ENCODE assay signal across 11 cellular contexts in the genomic region with DNA sequence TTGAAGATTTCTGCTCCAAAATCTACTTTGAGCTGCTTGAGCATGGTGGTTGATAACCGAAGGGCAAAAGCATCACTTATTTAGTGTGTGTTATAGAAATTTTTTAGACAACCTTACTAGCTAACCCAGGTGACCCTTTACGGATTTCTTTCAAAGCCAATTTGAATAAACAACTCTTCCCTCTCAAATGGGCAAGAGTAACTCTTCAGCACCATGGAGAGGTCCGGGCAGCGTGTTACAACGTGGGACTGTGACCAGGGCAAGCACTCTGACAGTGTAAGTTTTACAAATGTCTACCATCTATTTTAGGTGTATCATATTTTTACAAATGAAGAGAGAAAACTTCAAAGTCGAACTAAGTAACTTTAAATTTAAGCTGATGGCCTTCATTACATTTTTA.
A peak's percentile ranks its signal among the peaks of the same experiment; 100 is the strongest.
DNase-seq lines count a peak whose midpoint lies in the region; ATAC-seq and TF ChIP-seq lines count a peak whose summit lies in the region.
"Had no signal": no experiment of that assay in that cellular context is flagged by ENCODE, and none has a peak within 500 bp of the region (broad histone marks: within the 10 kb centered on the region; RNA-seq: fewer than 3 reads in every experiment).

No MANE protein-coding gene starts in this region.

- DNase-seq in activated naive CD4-positive, alpha-beta T cell treated with anti-CD3 and anti-CD28 coated beads, Interleukin-2, amount 10 ng/mL, durations not matched to agents 7 days and 5 days: peak; percentile 42
- DNase-seq in activated naive CD4-positive, alpha-beta T cell treated with anti-CD3 and anti-CD28 coated beads, Interleukin-2, amount 50 U/mL, for 72 hours (ENCODE audit: low spot score in 2 of 2): no peak
- DNase-seq in SK-N-DZ (ENCODE audit: low spot score) (peak; percentile 32), foreskin keratinocyte (peak in 1 of 2 donors; percentile 37), thyroid gland (peak; percentile 8 to 56), DMS153 treated with DMSO at 0.1 percent for 48 hours (lab: John Stamatoyannopoulos, UW; ENCODE audit: unreplicated experiment) (no peak)
- DNase-seq in activated CD8-positive, alpha-beta memory T cell treated with anti-CD3 and anti-CD28 coated beads for 24 hours: no peak
- DNase-seq: Peyer's patch had no signal

- no peaks in the 10 kb centered on the region for H3K36me3 Mint-ChIP-seq in activated naive CD4-positive, alpha-beta T cell treated with anti-CD3 and anti-CD28 coated beads, Interleukin-2, amount 10 ng/mL, durations not matched to agents 7 days and 5 days
- H3K36me3 Mint-ChIP-seq in activated naive CD4-positive, alpha-beta T cell treated with anti-CD3 and anti-CD28 coated beads, Interleukin-2, amount 50 U/mL, for 72 hours: no peaks in the 10 kb centered on the region

- no peak overlapping the region for H3K27ac ChIP-seq in foreskin keratinocyte
- H3K27ac ChIP-seq in thyroid gland: no peak overlapping the region
- H3K27ac ChIP-seq: C4-2B, Peyer's patch had no signal

- WGBS in thyroid gland, 2 donors: 7 to 8% methylated on average over 6 of the region's 6 CpGs

- H3K27me3 ChIP-seq in foreskin keratinocyte (peaks cover 5% of the 10 kb centered on the region), thyroid gland (no peaks in the 10 kb centered on the region)
- H3K27me3 ChIP-seq: Peyer's patch had no signal

- intact Hi-C loops in thyroid gland (cut with DNase I): no loop called here

- H3K4me1 ChIP-seq in foreskin keratinocyte (no peaks in the 10 kb centered on the region), thyroid gland (no peaks in the 10 kb centered on the region)
- H3K4me1 ChIP-seq: Peyer's patch had no signal

- no peak overlapping the region for H3K4me3 Mint-ChIP-seq in activated naive CD4-positive, alpha-beta T cell treated with anti-CD3 and anti-CD28 coated beads, Interleukin-2, amount 10 ng/mL, durations not matched to agents 7 days and 5 days
- H3K4me3 Mint-ChIP-seq: dendritic cell treated with granulocyte-macrophage colony-stimulating factor and Interleukin-4, amounts not matched to agents 40 ng/mL and 50 ng/mL, for 4 days had no signal

- TF ChIP-seq POLR2A in thyroid gland (IDR thresholded peaks at IDR 0.05): no peak

- H3K9me3 Mint-ChIP-seq in activated naive CD4-positive, alpha-beta T cell treated with anti-CD3 and anti-CD28 coated beads, Interleukin-2, amount 10 ng/mL, durations not matched to agents 7 days and 5 days: no peaks in the 10 kb centered on the region
- peaks cover 0 to 4% of the 10 kb centered on the region in 2 donors for H3K9me3 Mint-ChIP-seq in activated naive CD4-positive, alpha-beta T cell treated with anti-CD3 and anti-CD28 coated beads, Interleukin-2, amount 50 U/mL, for 72 hours
- H3K9me3 Mint-ChIP-seq: dendritic cell treated with granulocyte-macrophage colony-stimulating factor and Interleukin-4, amounts not matched to agents 40 ng/mL and 50 ng/mL, for 4 days had no signal

- H3K9me3 ChIP-seq in thyroid gland: no peaks in the 10 kb centered on the region
- H3K9me3 ChIP-seq: Peyer's patch had no signal

- CTCF ChIA-PET in activated naive CD4-positive, alpha-beta T cell treated with anti-CD3 and anti-CD28 coated beads, Interleukin-2, amount 10 ng/mL, durations not matched to agents 7 days and 5 days (lab: Charles Lee): interaction anchor here (0.6 to 1.2 kb wide), 2 partner anchors 13 to 356 kb away, joined by 3 read pairs; no protein-coding TSS in a partner anchor

- H3K36me3 ChIP-seq in thyroid gland: no peaks in the 10 kb centered on the region
- H3K36me3 ChIP-seq: Peyer's patch had no signal

- no peak for ATAC-seq in activated naive CD4-positive, alpha-beta T cell treated with anti-CD3 and anti-CD28 coated beads, Interleukin-2, amount 50 U/mL, for 72 hours
- peak; percentile 46 for ATAC-seq in foreskin keratinocyte
- ATAC-seq in HG02588 (IDR thresholded peaks at IDR 0.05; ENCODE audit: unreplicated experiment): no peak

- no peak overlapping the region for H3K27ac Mint-ChIP-seq in activated naive CD4-positive, alpha-beta T cell treated with anti-CD3 and anti-CD28 coated beads, Interleukin-2, amount 10 ng/mL, durations not matched to agents 7 days and 5 days
- no peak overlapping the region for H3K27ac Mint-ChIP-seq in activated naive CD4-positive, alpha-beta T cell treated with anti-CD3 and anti-CD28 coated beads, Interleukin-2, amount 50 U/mL, for 72 hours
- H3K27ac Mint-ChIP-seq: dendritic cell treated with granulocyte-macrophage colony-stimulating factor and Interleukin-4, amounts not matched to agents 40 ng/mL and 50 ng/mL, for 4 days had no signal

- no peaks in the 10 kb centered on the region for H3K27me3 Mint-ChIP-seq in activated naive CD4-positive, alpha-beta T cell treated with anti-CD3 and anti-CD28 coated beads, Interleukin-2, amount 10 ng/mL, durations not matched to agents 7 days and 5 days
- H3K27me3 Mint-ChIP-seq: dendritic cell treated with granulocyte-macrophage colony-stimulating factor and Interleukin-4, amounts not matched to agents 40 ng/mL and 50 ng/mL, for 4 days had no signal

- H3K4me1 Mint-ChIP-seq in activated naive CD4-positive, alpha-beta T cell treated with anti-CD3 and anti-CD28 coated beads, Interleukin-2, amount 10 ng/mL, durations not matched to agents 7 days and 5 days: no peaks in the 10 kb centered on the region

- no peak overlapping the region for H3K4me3 ChIP-seq in thyroid gland (replicated peaks in 1 of 3)
- H3K4me3 ChIP-seq: Peyer's patch had no signal

- TF ChIP-seq CTCF in foreskin keratinocyte (conservative IDR thresholded peaks at IDR 0.05): no peak
- no peak for TF ChIP-seq CTCF in thyroid gland (IDR thresholded peaks at IDR 0.05)

Comparison
In these comparisons a context has a peak if more than half of its experiments do, and no peak if none do; other contexts are left out.
1. DNase-seq: peak in activated naive CD4-positive, alpha-beta T cell treated with anti-CD3 and anti-CD28 coated beads, Interleukin-2, amount 10 ng/mL, durations not matched to agents 7 days and 5 days (single experiment), SK-N-DZ (single experiment) and thyroid gland (2 of 2); none in activated naive CD4-positive, alpha-beta T cell treated with anti-CD3 and anti-CD28 coated beads, Interleukin-2, amount 50 U/mL, for 72 hours (0 of 2), DMS153 treated with DMSO at 0.1 percent for 48 hours (single experiment) and activated CD8-positive, alpha-beta memory T cell treated with anti-CD3 and anti-CD28 coated beads for 24 hours (single experiment).